ENCODE assay signal across 1 cellular context in the genomic region with DNA sequence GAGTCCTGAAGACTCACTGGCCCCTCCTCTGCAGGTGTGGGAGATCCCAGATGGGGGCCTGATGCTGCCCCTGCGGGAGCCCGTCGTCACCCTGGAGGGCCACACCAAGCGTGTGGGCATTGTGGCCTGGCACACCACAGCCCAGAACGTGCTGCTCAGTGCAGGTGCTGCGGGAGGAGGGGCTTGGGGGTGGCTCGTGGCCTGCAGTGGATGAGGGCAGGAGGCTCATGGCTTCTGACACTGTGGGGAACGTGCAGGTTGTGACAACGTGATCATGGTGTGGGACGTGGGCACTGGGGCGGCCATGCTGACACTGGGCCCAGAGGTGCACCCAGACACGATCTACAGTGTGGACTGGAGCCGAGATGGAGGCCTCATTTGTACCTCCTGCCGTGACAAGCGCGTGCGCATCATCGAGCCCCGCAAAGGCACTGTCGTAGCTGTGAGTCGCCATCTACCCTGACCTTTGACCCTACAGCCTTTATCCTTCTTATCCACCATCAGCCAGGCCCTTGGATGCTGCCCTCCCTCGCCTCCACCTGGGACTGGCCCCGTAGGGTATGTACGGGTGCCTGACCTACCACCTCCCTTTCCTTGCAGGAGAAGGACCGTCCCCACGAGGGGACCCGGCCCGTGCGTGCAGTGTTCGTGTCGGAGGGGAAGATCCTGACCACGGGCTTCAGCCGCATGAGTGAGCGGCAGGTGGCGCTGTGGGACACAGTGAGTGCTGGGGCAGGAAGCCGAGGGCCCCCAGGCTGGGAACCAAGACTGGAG.
TF ChIP-seq lines count a peak whose summit lies in the region.

No MANE protein-coding gene starts in this region.

TF ChIP-seq in HEK293, 187 proteins besides CTCF, POLR2A, EP300 and RAD21 (continued from another document):
- TF ChIP-seq, protein P1, sequence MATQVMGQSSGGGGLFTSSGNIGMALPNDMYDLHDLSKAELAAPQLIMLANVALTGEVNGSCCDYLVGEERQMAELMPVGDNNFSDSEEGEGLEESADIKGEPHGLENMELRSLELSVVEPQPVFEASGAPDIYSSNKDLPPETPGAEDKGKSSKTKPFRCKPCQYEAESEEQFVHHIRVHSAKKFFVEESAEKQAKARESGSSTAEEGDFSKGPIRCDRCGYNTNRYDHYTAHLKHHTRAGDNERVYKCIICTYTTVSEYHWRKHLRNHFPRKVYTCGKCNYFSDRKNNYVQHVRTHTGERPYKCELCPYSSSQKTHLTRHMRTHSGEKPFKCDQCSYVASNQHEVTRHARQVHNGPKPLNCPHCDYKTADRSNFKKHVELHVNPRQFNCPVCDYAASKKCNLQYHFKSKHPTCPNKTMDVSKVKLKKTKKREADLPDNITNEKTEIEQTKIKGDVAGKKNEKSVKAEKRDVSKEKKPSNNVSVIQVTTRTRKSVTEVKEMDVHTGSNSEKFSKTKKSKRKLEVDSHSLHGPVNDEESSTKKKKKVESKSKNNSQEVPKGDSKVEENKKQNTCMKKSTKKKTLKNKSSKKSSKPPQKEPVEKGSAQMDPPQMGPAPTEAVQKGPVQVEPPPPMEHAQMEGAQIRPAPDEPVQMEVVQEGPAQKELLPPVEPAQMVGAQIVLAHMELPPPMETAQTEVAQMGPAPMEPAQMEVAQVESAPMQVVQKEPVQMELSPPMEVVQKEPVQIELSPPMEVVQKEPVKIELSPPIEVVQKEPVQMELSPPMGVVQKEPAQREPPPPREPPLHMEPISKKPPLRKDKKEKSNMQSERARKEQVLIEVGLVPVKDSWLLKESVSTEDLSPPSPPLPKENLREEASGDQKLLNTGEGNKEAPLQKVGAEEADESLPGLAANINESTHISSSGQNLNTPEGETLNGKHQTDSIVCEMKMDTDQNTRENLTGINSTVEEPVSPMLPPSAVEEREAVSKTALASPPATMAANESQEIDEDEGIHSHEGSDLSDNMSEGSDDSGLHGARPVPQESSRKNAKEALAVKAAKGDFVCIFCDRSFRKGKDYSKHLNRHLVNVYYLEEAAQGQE (tag by site-specific recombination; IDR thresholded peaks at IDR 0.05) = no peak
- peak; percentile 96 for TF ChIP-seq ZNF600 (tag by site-specific recombination; IDR thresholded peaks at IDR 0.05)
- TF ChIP-seq BCL11B (tag by site-specific recombination; IDR thresholded peaks at IDR 0.05; ENCODE audit: low read depth) = peak; percentile 91
- peak; percentile 14; the same call in 1 of the 2 replicates for TF ChIP-seq IKZF3 (tag by site-specific recombination; IDR thresholded peaks at IDR 0.05)
- 0 out of 2 replicates have a peak, but pooled peaks have one; percentile 18 for TF ChIP-seq YY1 (tag by site-specific recombination; IDR thresholded peaks at IDR 0.05)
- no peak for TF ChIP-seq ZNF404 (tag by site-specific recombination; IDR thresholded peaks at IDR 0.05)
- TF ChIP-seq ZNF391 (tag by site-specific recombination; IDR thresholded peaks at IDR 0.05; ENCODE audit: borderline replicate concordance, low read depth) = peak; percentile 80; the same call in 1 of the 2 replicates
- TF ChIP-seq ZNF16 (tag by site-specific recombination; IDR thresholded peaks at IDR 0.05; ENCODE audit: low read depth) = no peak
- TF ChIP-seq, protein P2, sequence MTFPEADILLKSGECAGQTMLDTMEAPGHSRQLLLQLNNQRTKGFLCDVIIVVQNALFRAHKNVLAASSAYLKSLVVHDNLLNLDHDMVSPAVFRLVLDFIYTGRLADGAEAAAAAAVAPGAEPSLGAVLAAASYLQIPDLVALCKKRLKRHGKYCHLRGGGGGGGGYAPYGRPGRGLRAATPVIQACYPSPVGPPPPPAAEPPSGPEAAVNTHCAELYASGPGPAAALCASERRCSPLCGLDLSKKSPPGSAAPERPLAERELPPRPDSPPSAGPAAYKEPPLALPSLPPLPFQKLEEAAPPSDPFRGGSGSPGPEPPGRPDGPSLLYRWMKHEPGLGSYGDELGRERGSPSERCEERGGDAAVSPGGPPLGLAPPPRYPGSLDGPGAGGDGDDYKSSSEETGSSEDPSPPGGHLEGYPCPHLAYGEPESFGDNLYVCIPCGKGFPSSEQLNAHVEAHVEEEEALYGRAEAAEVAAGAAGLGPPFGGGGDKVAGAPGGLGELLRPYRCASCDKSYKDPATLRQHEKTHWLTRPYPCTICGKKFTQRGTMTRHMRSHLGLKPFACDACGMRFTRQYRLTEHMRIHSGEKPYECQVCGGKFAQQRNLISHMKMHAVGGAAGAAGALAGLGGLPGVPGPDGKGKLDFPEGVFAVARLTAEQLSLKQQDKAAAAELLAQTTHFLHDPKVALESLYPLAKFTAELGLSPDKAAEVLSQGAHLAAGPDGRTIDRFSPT (tag by site-specific recombination; IDR thresholded peaks at IDR 0.05) = peak; percentile 65; the same call in 1 of the 2 replicates
- TF ChIP-seq ZNF610 (tag by site-specific recombination; IDR thresholded peaks at IDR 0.05; ENCODE audit: borderline replicate concordance) = no peak
- no peak for TF ChIP-seq SCRT1 (tag by site-specific recombination; IDR thresholded peaks at IDR 0.05; ENCODE audit: borderline replicate concordance)
- peak; percentile 31; the same call in 1 of the 2 replicates for TF ChIP-seq YY2 (tag by site-specific recombination; IDR thresholded peaks at IDR 0.05)
- TF ChIP-seq, protein P3, sequence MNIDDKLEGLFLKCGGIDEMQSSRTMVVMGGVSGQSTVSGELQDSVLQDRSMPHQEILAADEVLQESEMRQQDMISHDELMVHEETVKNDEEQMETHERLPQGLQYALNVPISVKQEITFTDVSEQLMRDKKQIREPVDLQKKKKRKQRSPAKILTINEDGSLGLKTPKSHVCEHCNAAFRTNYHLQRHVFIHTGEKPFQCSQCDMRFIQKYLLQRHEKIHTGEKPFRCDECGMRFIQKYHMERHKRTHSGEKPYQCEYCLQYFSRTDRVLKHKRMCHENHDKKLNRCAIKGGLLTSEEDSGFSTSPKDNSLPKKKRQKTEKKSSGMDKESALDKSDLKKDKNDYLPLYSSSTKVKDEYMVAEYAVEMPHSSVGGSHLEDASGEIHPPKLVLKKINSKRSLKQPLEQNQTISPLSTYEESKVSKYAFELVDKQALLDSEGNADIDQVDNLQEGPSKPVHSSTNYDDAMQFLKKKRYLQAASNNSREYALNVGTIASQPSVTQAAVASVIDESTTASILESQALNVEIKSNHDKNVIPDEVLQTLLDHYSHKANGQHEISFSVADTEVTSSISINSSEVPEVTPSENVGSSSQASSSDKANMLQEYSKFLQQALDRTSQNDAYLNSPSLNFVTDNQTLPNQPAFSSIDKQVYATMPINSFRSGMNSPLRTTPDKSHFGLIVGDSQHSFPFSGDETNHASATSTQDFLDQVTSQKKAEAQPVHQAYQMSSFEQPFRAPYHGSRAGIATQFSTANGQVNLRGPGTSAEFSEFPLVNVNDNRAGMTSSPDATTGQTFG (tag by site-specific recombination; IDR thresholded peaks at IDR 0.05; ENCODE audit: borderline replicate concordance) = 0 out of 2 replicates have a peak, but pooled peaks have one; percentile 22
- TF ChIP-seq, protein P4, sequence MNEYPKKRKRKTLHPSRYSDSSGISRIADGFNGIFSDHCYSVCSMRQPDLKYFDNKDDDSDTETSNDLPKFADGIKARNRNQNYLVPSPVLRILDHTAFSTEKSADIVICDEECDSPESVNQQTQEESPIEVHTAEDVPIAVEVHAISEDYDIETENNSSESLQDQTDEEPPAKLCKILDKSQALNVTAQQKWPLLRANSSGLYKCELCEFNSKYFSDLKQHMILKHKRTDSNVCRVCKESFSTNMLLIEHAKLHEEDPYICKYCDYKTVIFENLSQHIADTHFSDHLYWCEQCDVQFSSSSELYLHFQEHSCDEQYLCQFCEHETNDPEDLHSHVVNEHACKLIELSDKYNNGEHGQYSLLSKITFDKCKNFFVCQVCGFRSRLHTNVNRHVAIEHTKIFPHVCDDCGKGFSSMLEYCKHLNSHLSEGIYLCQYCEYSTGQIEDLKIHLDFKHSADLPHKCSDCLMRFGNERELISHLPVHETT (tag by site-specific recombination; IDR thresholded peaks at IDR 0.05) = peak; percentile 42; the same call in 1 of the 2 replicates
- TF ChIP-seq, protein P5, sequence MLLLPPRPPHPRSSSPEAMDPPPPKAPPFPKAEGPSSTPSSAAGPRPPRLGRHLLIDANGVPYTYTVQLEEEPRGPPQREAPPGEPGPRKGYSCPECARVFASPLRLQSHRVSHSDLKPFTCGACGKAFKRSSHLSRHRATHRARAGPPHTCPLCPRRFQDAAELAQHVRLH (tag by site-specific recombination; IDR thresholded peaks at IDR 0.05) = peak; percentile 71; the same call in 1 of the 2 replicates
- TF ChIP-seq ZNF221 (tag by site-specific recombination; IDR thresholded peaks at IDR 0.05; ENCODE audit: borderline replicate concordance) = 0 out of 2 replicates have a peak, but pooled peaks have one; percentile 7
- 0 out of 2 replicates have a peak, but pooled peaks have one; percentile 21 for TF ChIP-seq ZNF629 (tag by site-specific recombination; IDR thresholded peaks at IDR 0.05)
- TF ChIP-seq, protein P6, sequence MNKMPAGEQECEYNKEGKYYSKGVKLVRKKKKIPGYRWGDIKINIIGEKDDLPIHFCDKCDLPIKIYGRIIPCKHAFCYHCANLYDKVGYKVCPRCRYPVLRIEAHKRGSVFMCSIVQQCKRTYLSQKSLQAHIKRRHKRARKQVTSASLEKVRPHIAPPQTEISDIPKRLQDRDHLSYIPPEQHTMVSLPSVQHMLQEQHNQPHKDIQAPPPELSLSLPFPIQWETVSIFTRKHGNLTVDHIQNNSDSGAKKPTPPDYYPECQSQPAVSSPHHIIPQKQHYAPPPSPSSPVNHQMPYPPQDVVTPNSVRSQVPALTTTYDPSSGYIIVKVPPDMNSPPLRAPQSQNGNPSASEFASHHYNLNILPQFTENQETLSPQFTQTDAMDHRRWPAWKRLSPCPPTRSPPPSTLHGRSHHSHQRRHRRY (tag by site-specific recombination; IDR thresholded peaks at IDR 0.05) = 0 out of 2 replicates have a peak, but pooled peaks have one; percentile 70
- TF ChIP-seq, protein P7, sequence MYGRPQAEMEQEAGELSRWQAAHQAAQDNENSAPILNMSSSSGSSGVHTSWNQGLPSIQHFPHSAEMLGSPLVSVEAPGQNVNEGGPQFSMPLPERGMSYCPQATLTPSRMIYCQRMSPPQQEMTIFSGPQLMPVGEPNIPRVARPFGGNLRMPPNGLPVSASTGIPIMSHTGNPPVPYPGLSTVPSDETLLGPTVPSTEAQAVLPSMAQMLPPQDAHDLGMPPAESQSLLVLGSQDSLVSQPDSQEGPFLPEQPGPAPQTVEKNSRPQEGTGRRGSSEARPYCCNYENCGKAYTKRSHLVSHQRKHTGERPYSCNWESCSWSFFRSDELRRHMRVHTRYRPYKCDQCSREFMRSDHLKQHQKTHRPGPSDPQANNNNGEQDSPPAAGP (tag by site-specific recombination; IDR thresholded peaks at IDR 0.05) = 0 out of 2 replicates have a peak, but pooled peaks have one; percentile 13
- TF ChIP-seq BCL11A (tag by site-specific recombination; IDR thresholded peaks at IDR 0.05; ENCODE audit: low read depth) = peak; percentile 84; the same call in 1 of the 2 replicates
- 0 out of 2 replicates have a peak, but pooled peaks have one; percentile 33 for TF ChIP-seq ZNF785 (tag by site-specific recombination; IDR thresholded peaks at IDR 0.05)
- TF ChIP-seq ZNF707 (tag by site-specific recombination; IDR thresholded peaks at IDR 0.05) = no peak
- TF ChIP-seq ZNF654 (tag by site-specific recombination; IDR thresholded peaks at IDR 0.05; ENCODE audit: low read depth) = peak; percentile 45
